In genomic region chrX:119989905-119990408, GRCh38 we compare ENCODE assay signal across 13 cellular contexts. TPM values are rescaled to one million over a fixed set of nuclear protein-coding genes. Genes with fewer than 3 reads are reported as not detected.
DNase-seq lines count a peak whose midpoint lies in the region; ATAC-seq, FAIRE-seq and TF ChIP-seq lines count a peak whose summit lies in the region.
"Had no signal": no experiment of that assay in that cellular context is flagged by ENCODE, and none has a peak within 500 bp of the region (broad histone marks: within the 10 kb centered on the region; RNA-seq: fewer than 3 reads in every experiment).

No MANE protein-coding gene starts in this region.

- no peak for TF ChIP-seq EP300 in HepG2 (IDR thresholded peaks at IDR 0.05; ENCODE audit: low read depth in 2 of 2, low read length in 2 of 2)
- TF ChIP-seq EP300 in HepG2 (CRISPR knock-in tag; IDR thresholded peaks at IDR 0.05; ENCODE audit: borderline replicate concordance): no peak

- H3K27ac Mint-ChIP-seq in activated B cell treated with CpG ODN at 0.5 μM for 24 hours: no peak overlapping the region

- TF ChIP-seq RAD21 in HepG2 (CRISPR knock-in tag; IDR thresholded peaks at IDR 0.05): no peak

- WGBS in HepG2 (ENCODE audit: low lambda C conversion rate): 11% methylated on average over 2 of the region's 10 CpGs

- no peak overlapping the region for H3K9ac ChIP-seq in HepG2 (ENCODE audit: insufficient read depth, low read depth, low read length)

- H3K79me2 ChIP-seq in HepG2 (ENCODE audit: insufficient read depth, low read length): no peaks in the 10 kb centered on the region

- no peaks in the 10 kb centered on the region for H3K9me3 Mint-ChIP-seq in activated B cell treated with CpG ODN at 0.5 μM for 24 hours

- no peaks in the 10 kb centered on the region for H3K36me3 ChIP-seq in HepG2 (replicated peaks in 1 of 2; ENCODE audit: control insufficient read depth in 1 of 2, insufficient read depth in 2 of 2, low read length in 2 of 2)
- H3K36me3 ChIP-seq: tibial nerve had no signal

- H3K4me1 Mint-ChIP-seq in activated B cell treated with CpG ODN at 0.5 μM for 24 hours: peaks cover 21% of the 10 kb centered on the region

- H4K20me1 ChIP-seq in HepG2 (ENCODE audit: insufficient read depth, low read length): no peaks in the 10 kb centered on the region

- H3K36me3 Mint-ChIP-seq in activated B cell treated with CpG ODN at 0.5 μM for 24 hours (ENCODE audit: low read depth): no peaks in the 10 kb centered on the region

- peaks cover 1 to 9% of the 10 kb centered on the region in 2 experiments; a peak in 1 of 5 replicates for H3K27me3 ChIP-seq in HepG2 (ENCODE audit: control insufficient read depth in 1 of 2, insufficient read depth in 2 of 2, low read length in 2 of 2)

- TF ChIP-seq CTCF in activated B cell treated with CpG ODN at 0.5 μM for 24 hours (IDR thresholded peaks at IDR 0.05) (no peak), HepG2 (CRISPR knock-in tag; IDR thresholded peaks at IDR 0.05) (no peak)

- CTCF ChIA-PET in activated B cell treated with CpG ODN at 0.5 μM for 24 hours (lab: Charles Lee) (no interaction called here), HepG2 (lab: Yijun Ruan, JAX; ENCODE audit: low intra/inter-chr PET ratio, low total read pairs) (no interaction called here)

- H3K9me3 ChIP-seq in HepG2 (ENCODE audit: low read length): no peaks in the 10 kb centered on the region
- H3K9me3 ChIP-seq: tibial nerve had no signal

- DNase-seq in DMS53 (lab: John Stamatoyannopoulos, UW) (peak; percentile 58), DMS53 treated with DMSO at 0.1 percent for 48 hours (lab: John Stamatoyannopoulos, UW; ENCODE audit: unreplicated experiment) (no peak), ELF-1 (ENCODE audit: low read depth, low spot score) (peak; percentile 39), activated B cell treated with CpG ODN at 0.5 μM for 24 hours (no peak), HepG2 (ENCODE audit: low spot score) (no peak), LoVo (ENCODE audit: low spot score) (no peak), iPS-NIHi11 (ENCODE audit: low spot score) (no peak), T-helper 9 cell (no peak)
- DNase-seq: activated effector memory CD4-positive, alpha-beta T cell treated with anti-CD3 and anti-CD28 coated beads, Interleukin-2, amount 50 U/mL, for 16 hours; NCI-H2081 had no signal

- TF ChIP-seq POLR2A in HepG2 (IDR thresholded peaks at IDR 0.05; ENCODE audit: insufficient read depth in 1 of 2, low read depth in 2 of 2, low read length in 2 of 2): no peak

- intact Hi-C loops in activated B cell treated with CpG ODN at 0.5 μM for 24 hours (cut with micrococcal nuclease): no loop called here
- intact Hi-C loops in HepG2 (cut with micrococcal nuclease; ENCODE audit: unreplicated experiment): no loop called here

- BruUV-seq in HepG2 (replicated peaks; lab: Mats Ljungman, UMichigan): no TSS peak

- H3K4me1 ChIP-seq in HepG2 (ENCODE audit: insufficient read depth, low read length): no peaks in the 10 kb centered on the region; the same call in 1 of the 2 replicates

- no peak overlapping the region for H2AFZ ChIP-seq in HepG2 (ENCODE audit: low read length)

- H3K4me3 ChIP-seq in HepG2 (replicated peaks in 1 of 3; ENCODE audit: insufficient read depth in 1 of 3, low read depth in 2 of 3, low read length in 3 of 3): no peak overlapping the region

- no peak for ATAC-seq in activated B cell treated with CpG ODN at 0.5 μM for 24 hours (ENCODE audit: low read depth)
- no peak for ATAC-seq in HepG2

- H3K27me3 Mint-ChIP-seq in activated B cell treated with CpG ODN at 0.5 μM for 24 hours: peaks cover 18% of the 10 kb centered on the region

- H3K27ac ChIP-seq in HepG2 (ENCODE audit: extremely low read length, insufficient read depth, low read length): no peak overlapping the region
- H3K27ac ChIP-seq: tibial nerve had no signal

- H3K4me2 ChIP-seq in HepG2 (ENCODE audit: low read depth, low read length): no peak overlapping the region

- POLR2A ChIA-PET in activated B cell treated with CpG ODN at 0.5 μM for 24 hours (lab: Charles Lee) (no interaction called here), HepG2 (lab: Yijun Ruan, JAX) (no interaction called here)

- in situ Hi-C loops in HepG2 (cut with HindIII; ENCODE audit: extremely low pct_ligation_motif_present, low pct_unique_long_range_greater_than_20kb): loop anchor here (25.0 kb wide), 1 partner anchor 147 kb away; no protein-coding TSS in a partner anchor

- no peak for FAIRE-seq in HepG2 (lab: Jason Lieb, UNC)
- FAIRE-seq: GM12891, TTC549 had no signal

- H3K4me3 Mint-ChIP-seq in activated B cell treated with CpG ODN at 0.5 μM for 24 hours: peak overlapping the region; percentile 73

TF ChIP-seq in HepG2, 621 proteins besides CTCF, POLR2A, EP300 and RAD21:
- TF ChIP-seq ONECUT2 (CRISPR knock-in tag; IDR thresholded peaks at IDR 0.05) (no peak), MNT (IDR thresholded peaks at IDR 0.05) (no peak), ZBTB33 (CRISPR knock-in tag; IDR thresholded peaks at IDR 0.05) (0 out of 2 replicates have a peak, but pooled peaks have one; percentile 28), ZFYVE20 (CRISPR knock-in tag; IDR thresholded peaks at IDR 0.05; ENCODE audit: borderline replicate concordance, low read depth) (no peak)
TF ChIP-seq in HepG2: peak in this region for 1.

RNA-seq across cellular contexts. Expression of gene NKAP, which starts 46.4 kb away (rescaled TPM):
- total RNA-seq in activated B cell treated with CpG ODN at 0.5 μM for 24 hours (11.6 and 11.9 TPM in 2 replicates), HepG2 (2016; rRNA removed; fragmentation: Illumina TruSeq; extraction: Trizol) (6.1 and 9.0 TPM in 2 replicates)
- 1.5 and 1.8 TPM in 2 replicates for total RNA-seq in HepG2 (2016; cell fraction: cytosol; rRNA removed; fragmentation: Illumina TruSeq; extraction: Trizol; ENCODE audit: low read depth)
- 5.6 and 9.1 TPM in 2 replicates for total RNA-seq in HepG2 (2016; cell fraction: insoluble cytoplasmic fraction; rRNA removed; fragmentation: Illumina TruSeq; extraction: Trizol)
- 2.6 and 3.0 TPM in 2 replicates for total RNA-seq in HepG2 (2016; cell fraction: membrane; rRNA removed; fragmentation: Illumina TruSeq; extraction: Trizol)
- total RNA-seq in HepG2 (2016; cell fraction: nucleus; rRNA removed; fragmentation: Illumina TruSeq; extraction: Trizol): 3.7 and 4.7 TPM in 2 replicates
- 3.3 and 3.6 TPM in 2 replicates for polyA plus RNA-seq in HepG2 (2011; rRNA removed)
- polyA plus RNA-seq in HepG2 (2011; cell fraction: cytosol; rRNA removed): 2.7 and 2.8 TPM in 2 replicates
- polyA plus RNA-seq in HepG2 (2011; cell fraction: nucleus; rRNA removed): 2.1 and 2.7 TPM in 2 replicates
- 7.0 and 9.9 TPM in 2 replicates for polyA plus RNA-seq in HepG2 (2012)
- polyA plus RNA-seq in HepG2 (2016; cell fraction: cytosol; fragmentation: Illumina TruSeq; extraction: Trizol; ENCODE audit: low read depth): 1.8 and 2.1 TPM in 2 replicates
- polyA plus RNA-seq in HepG2 (2016; cell fraction: insoluble cytoplasmic fraction; fragmentation: Illumina TruSeq; extraction: Trizol; ENCODE audit: low read depth): 15.5 and 16.8 TPM in 2 replicates
- 3.2 and 3.9 TPM in 2 replicates for polyA plus RNA-seq in HepG2 (2016; cell fraction: membrane; fragmentation: Illumina TruSeq; extraction: Trizol; ENCODE audit: low read depth)
- 7.9 and 8.6 TPM in 2 replicates for polyA plus RNA-seq in HepG2 (2016; cell fraction: nucleus; fragmentation: Illumina TruSeq; extraction: Trizol; ENCODE audit: insufficient read depth, low read depth)
- polyA minus RNA-seq in HepG2 (2011; rRNA and poly(A)+ RNA removed; ENCODE audit: low replicate concordance): 1.6 and 2.6 TPM in 2 replicates
- 2.5 and 2.9 TPM in 2 replicates for polyA minus RNA-seq in HepG2 (2011; cell fraction: cytosol; rRNA and poly(A)+ RNA removed)
- polyA minus RNA-seq in HepG2 (2011; cell fraction: nucleus; rRNA and poly(A)+ RNA removed): 3.2 and 5.0 TPM in 2 replicates

Comparison
In these comparisons a context has a peak if more than half of its experiments do, and no peak if none do; other contexts are left out.
1. DNase-seq: peak in DMS53 (single experiment) and ELF-1 (single experiment); none in DMS53 treated with DMSO at 0.1 percent for 48 hours (single experiment), activated B cell treated with CpG ODN at 0.5 μM for 24 hours (single experiment), HepG2 (single experiment), LoVo (single experiment), iPS-NIHi11 (single experiment) and T-helper 9 cell (single experiment).